ENCODE assay signal across 8 cellular contexts in the genomic region with DNA sequence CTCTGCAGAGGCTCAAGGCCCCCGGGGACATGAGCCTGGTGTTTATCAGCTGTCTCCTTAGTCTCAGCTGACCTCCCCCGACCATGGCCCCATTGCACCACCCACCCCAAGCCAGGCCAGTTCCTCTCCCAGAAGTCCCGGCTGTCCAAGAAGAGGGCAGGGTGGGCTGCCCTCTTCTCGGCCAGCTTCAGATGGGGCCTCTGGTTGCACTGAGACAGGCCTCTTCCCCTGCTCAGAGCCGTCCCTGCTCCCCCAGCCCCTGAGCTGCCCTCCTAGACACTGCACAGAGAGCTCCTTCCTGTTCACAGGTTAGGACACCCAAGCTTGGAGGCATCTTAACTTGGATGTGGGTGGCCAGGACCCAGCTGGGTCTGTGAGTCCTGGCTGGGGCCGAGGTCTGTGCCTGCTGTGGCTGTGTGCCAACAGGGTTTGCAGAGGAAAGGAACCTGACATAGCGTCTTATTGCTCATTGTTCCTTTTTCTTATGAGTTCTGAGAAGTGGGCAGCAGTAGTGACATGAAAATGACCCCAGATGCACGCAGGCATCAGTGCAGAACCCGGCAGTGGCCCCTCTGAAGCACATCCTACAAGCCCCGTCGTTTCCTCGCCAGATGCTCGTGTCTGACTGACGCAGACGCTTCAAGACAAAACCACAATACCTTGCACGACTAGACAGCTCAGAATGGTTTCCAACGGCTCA. TPM values are rescaled to one million over a fixed set of nuclear protein-coding genes. Genes with fewer than 3 reads are reported as not detected.
DNase-seq lines count a peak whose midpoint lies in the region; ATAC-seq and TF ChIP-seq lines count a peak whose summit lies in the region.

No MANE protein-coding gene starts in this region.

- peak overlapping the region; percentile 86 for H3K4me3 Mint-ChIP-seq in activated T-cell treated with anti-CD3 and anti-CD28 coated beads, Interleukin-2, amount 50 U/mL, for 4 hours

- H3K36me3 ChIP-seq in gastroesophageal sphincter: peaks cover 0 to 32% of the 10 kb centered on the region in 2 donors

- peaks cover 3% of the 10 kb centered on the region for H3K36me3 Mint-ChIP-seq in activated T-cell treated with anti-CD3 and anti-CD28 coated beads, Interleukin-2, amount 50 U/mL, for 4 hours (ENCODE audit: insufficient read depth)

- H3K27ac ChIP-seq in gastroesophageal sphincter: peak overlapping the region; percentile 3 to 83 (median 77)

- TF ChIP-seq EP300 in gastroesophageal sphincter (IDR thresholded peaks at IDR 0.05): no peak

- peaks cover 0 to 67% (median 30%) of the 10 kb centered on the region in 3 donors for H3K4me1 ChIP-seq in gastroesophageal sphincter

- peak; percentile 72 to 78 for ATAC-seq in activated T-cell treated with anti-CD3 and anti-CD28 coated beads, Interleukin-2, amount 50 U/mL, for 4 hours
- peak; percentile 4 for ATAC-seq in gastroesophageal sphincter
- ATAC-seq in GM19324 (IDR thresholded peaks at IDR 0.05; ENCODE audit: low FRiP score, unreplicated experiment): no peak
- ATAC-seq in GM21786 (IDR thresholded peaks at IDR 0.05; ENCODE audit: unreplicated experiment): no peak
- ATAC-seq in GM19023 (IDR thresholded peaks at IDR 0.05; ENCODE audit: unreplicated experiment): no peak

- peak overlapping the region; percentile 23 to 48 for H3K4me3 ChIP-seq in gastroesophageal sphincter

- TF ChIP-seq POLR2A in GM19099 (IDR thresholded peaks at IDR 0.05; ENCODE audit: extremely low read depth, insufficient read length, low read depth): peak; percentile 40
- no peak for TF ChIP-seq POLR2A in gastroesophageal sphincter (IDR thresholded peaks at IDR 0.05)

- peaks cover 44% of the 10 kb centered on the region for H3K4me1 Mint-ChIP-seq in activated T-cell treated with anti-CD3 and anti-CD28 coated beads, Interleukin-2, amount 50 U/mL, for 4 hours (ENCODE audit: low read depth)

- no peaks in the 10 kb centered on the region for H3K9me3 ChIP-seq in gastroesophageal sphincter

- no peaks in the 10 kb centered on the region for H3K27me3 Mint-ChIP-seq in activated T-cell treated with anti-CD3 and anti-CD28 coated beads, Interleukin-2, amount 50 U/mL, for 4 hours (ENCODE audit: low read depth)

- H3K9me3 Mint-ChIP-seq in activated T-cell treated with anti-CD3 and anti-CD28 coated beads, Interleukin-2, amount 50 U/mL, for 4 hours: no peaks in the 10 kb centered on the region

- no peaks in the 10 kb centered on the region for H3K27me3 ChIP-seq in gastroesophageal sphincter

- WGBS in gastroesophageal sphincter (ENCODE audit: low coverage in 1 of 2), 2 donors: 56 to 92% methylated on average over 8 to 11 of the region's 17 CpGs

- TF ChIP-seq CTCF in gastroesophageal sphincter (IDR thresholded peaks at IDR 0.05): no peak

- DNase-seq in NOMO-1 (lab: John Stamatoyannopoulos, UW; ENCODE audit: unreplicated experiment in 2 of 2): peak; percentile 68 to 83
- peak; percentile 65 for DNase-seq in activated T-cell treated with anti-CD3 and anti-CD28 coated beads, Interleukin-2, amount 50 U/mL, for 4 hours
- DNase-seq in stimulated activated CD4-positive, alpha-beta T cell treated with anti-CD3 and anti-CD28 coated beads, Interleukin-15, amount 100 ng/mL, for 1 hour (ENCODE audit: low read depth in 1 of 2, low spot score in 1 of 2): peak; percentile 42 to 67

RNA-seq across cellular contexts. Expression of a gene that starts 5.5 kb away (rescaled TPM):
- 10 to 100 TPM; 91.3 to 95.0 (median 93.4) TPM for total RNA-seq in activated T-cell treated with anti-CD3 and anti-CD28 coated beads, Interleukin-2, amount 50 U/mL, for 4 hours
- total RNA-seq in gastroesophageal sphincter: 10 to 100 TPM; 15.7 to 22.0 (median 19.0) TPM

RNA-seq across cellular contexts. Expression of a gene that starts 9.6 kb away (rescaled TPM):
- 10 to 100 TPM; 24.4 to 27.9 (median 26.9) TPM for total RNA-seq in activated T-cell treated with anti-CD3 and anti-CD28 coated beads, Interleukin-2, amount 50 U/mL, for 4 hours
- 10 to 100 TPM; 19.9 to 42.6 (median 27.3) TPM for total RNA-seq in gastroesophageal sphincter

RNA-seq across cellular contexts. Expression of a gene that starts 20.7 kb away (rescaled TPM):
- 1 to 10 TPM; 1.1 to 2.9 (median 1.4) TPM for total RNA-seq in activated T-cell treated with anti-CD3 and anti-CD28 coated beads, Interleukin-2, amount 50 U/mL, for 4 hours
- total RNA-seq in gastroesophageal sphincter: under 1 TPM in 2 of 4 donors, not detected in 2; 0.13 to 0.46 TPM

RNA-seq across cellular contexts. Expression of a gene that starts 53.6 kb away (rescaled TPM):
- total RNA-seq in activated T-cell treated with anti-CD3 and anti-CD28 coated beads, Interleukin-2, amount 50 U/mL, for 4 hours: 10 to 100 TPM; 44.5 to 50.6 (median 48.3) TPM
- total RNA-seq in gastroesophageal sphincter: 10 to 100 TPM; 26.1 to 48.3 (median 37.4) TPM

RNA-seq across cellular contexts. Expression of a gene that starts 59.9 kb away (rescaled TPM):
- 10 to 100 TPM; 45.1 to 50.6 (median 48.2) TPM for total RNA-seq in activated T-cell treated with anti-CD3 and anti-CD28 coated beads, Interleukin-2, amount 50 U/mL, for 4 hours
- total RNA-seq in gastroesophageal sphincter: 10 to 100 TPM in 3 of 4 donors, 1 to 10 TPM in 1; 9.4 to 24.7 (median 12.5) TPM

Comparison
In these comparisons a context has a peak if more than half of its experiments do, and no peak if none do; other contexts are left out.
1. ATAC-seq: peak in activated T-cell treated with anti-CD3 and anti-CD28 coated beads, Interleukin-2, amount 50 U/mL, for 4 hours (2 of 2) and gastroesophageal sphincter (single experiment); none in GM19324 (single experiment), GM21786 (single experiment) and GM19023 (single experiment).
2. RNA of a gene that starts 5.5 kb away (total RNA-seq): 91.3 to 95.0 TPM in activated T-cell treated with anti-CD3 and anti-CD28 coated beads, Interleukin-2, amount 50 U/mL, for 4 hours; 15.7 to 22.0 TPM in gastroesophageal sphincter; every median in the first group is over 4 times any median in the second.
3. Peak in every context shown above with its lines, with median percentiles within 50 percentile points of each other: DNase-seq.